ENCODE assay signal across 1 cellular context in the genomic region with DNA sequence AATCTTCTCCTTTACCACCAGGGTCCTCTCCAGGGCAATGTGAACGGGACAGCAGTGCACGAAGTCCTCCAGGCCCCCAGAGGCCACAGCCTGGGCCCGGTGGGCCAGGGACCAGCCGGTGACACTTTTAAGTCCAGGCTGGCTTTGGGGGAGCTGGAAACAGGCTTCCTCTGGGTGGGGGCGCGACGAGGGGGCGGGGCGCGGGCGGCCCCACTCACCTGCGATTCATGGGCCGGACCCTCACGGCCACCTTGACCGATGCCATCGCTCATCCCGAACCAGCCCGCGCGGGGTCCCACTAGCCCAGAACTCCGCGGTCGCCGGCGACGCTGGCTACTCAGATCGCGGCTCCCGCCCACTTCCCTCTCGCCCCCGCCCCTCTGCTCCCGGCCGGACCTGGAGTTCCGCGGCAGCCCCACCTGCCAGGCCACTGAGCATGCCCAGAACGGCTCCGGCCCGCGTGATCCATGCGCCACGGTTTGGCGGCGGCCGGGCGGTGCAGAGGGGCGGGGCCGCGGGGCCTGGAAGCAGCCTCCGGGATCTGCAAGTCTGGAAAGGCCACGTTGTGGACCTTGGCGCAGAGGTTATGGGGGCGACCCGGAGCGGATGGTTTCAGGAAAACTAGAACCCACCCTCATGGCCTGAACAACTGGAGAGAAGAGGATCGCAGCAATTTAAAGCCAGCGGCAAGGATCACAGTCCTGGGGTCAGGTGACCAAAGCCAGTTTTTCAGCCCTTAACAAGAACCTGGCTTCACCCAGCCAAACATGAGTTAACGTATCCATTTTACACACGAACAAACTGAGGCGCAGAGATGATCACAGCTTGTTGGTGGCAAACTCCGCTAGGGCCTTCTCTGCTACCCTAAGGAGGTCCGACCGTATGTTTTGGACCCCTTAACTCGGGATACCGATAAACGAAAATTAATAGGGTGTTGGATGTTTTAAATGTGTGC.
TF ChIP-seq lines count a peak whose summit lies in the region.

A gene with protein sequence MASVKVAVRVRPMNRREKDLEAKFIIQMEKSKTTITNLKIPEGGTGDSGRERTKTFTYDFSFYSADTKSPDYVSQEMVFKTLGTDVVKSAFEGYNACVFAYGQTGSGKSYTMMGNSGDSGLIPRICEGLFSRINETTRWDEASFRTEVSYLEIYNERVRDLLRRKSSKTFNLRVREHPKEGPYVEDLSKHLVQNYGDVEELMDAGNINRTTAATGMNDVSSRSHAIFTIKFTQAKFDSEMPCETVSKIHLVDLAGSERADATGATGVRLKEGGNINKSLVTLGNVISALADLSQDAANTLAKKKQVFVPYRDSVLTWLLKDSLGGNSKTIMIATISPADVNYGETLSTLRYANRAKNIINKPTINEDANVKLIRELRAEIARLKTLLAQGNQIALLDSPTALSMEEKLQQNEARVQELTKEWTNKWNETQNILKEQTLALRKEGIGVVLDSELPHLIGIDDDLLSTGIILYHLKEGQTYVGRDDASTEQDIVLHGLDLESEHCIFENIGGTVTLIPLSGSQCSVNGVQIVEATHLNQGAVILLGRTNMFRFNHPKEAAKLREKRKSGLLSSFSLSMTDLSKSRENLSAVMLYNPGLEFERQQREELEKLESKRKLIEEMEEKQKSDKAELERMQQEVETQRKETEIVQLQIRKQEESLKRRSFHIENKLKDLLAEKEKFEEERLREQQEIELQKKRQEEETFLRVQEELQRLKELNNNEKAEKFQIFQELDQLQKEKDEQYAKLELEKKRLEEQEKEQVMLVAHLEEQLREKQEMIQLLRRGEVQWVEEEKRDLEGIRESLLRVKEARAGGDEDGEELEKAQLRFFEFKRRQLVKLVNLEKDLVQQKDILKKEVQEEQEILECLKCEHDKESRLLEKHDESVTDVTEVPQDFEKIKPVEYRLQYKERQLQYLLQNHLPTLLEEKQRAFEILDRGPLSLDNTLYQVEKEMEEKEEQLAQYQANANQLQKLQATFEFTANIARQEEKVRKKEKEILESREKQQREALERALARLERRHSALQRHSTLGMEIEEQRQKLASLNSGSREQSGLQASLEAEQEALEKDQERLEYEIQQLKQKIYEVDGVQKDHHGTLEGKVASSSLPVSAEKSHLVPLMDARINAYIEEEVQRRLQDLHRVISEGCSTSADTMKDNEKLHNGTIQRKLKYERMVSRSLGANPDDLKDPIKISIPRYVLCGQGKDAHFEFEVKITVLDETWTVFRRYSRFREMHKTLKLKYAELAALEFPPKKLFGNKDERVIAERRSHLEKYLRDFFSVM (N-terminal part only) (minus strand): TSS at position 438 of the 955 bp plus-strand sequence. CDS start 173 bp downstream, at position 265.

TF ChIP-seq in HepG2, 621 proteins besides CTCF, POLR2A, EP300 and RAD21 (continued from another document and continues in another):
- TF ChIP-seq, protein P1, sequence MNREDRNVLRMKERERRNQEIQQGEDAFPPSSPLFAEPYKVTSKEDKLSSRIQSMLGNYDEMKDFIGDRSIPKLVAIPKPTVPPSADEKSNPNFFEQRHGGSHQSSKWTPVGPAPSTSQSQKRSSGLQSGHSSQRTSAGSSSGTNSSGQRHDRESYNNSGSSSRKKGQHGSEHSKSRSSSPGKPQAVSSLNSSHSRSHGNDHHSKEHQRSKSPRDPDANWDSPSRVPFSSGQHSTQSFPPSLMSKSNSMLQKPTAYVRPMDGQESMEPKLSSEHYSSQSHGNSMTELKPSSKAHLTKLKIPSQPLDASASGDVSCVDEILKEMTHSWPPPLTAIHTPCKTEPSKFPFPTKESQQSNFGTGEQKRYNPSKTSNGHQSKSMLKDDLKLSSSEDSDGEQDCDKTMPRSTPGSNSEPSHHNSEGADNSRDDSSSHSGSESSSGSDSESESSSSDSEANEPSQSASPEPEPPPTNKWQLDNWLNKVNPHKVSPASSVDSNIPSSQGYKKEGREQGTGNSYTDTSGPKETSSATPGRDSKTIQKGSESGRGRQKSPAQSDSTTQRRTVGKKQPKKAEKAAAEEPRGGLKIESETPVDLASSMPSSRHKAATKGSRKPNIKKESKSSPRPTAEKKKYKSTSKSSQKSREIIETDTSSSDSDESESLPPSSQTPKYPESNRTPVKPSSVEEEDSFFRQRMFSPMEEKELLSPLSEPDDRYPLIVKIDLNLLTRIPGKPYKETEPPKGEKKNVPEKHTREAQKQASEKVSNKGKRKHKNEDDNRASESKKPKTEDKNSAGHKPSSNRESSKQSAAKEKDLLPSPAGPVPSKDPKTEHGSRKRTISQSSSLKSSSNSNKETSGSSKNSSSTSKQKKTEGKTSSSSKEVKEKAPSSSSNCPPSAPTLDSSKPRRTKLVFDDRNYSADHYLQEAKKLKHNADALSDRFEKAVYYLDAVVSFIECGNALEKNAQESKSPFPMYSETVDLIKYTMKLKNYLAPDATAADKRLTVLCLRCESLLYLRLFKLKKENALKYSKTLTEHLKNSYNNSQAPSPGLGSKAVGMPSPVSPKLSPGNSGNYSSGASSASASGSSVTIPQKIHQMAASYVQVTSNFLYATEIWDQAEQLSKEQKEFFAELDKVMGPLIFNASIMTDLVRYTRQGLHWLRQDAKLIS (CRISPR knock-in tag; IDR thresholded peaks at IDR 0.05) = no peak
- peak; percentile 97; the same call in 1 of the 2 replicates for TF ChIP-seq KLF12 (CRISPR knock-in tag; IDR thresholded peaks at IDR 0.05; ENCODE audit: borderline replicate concordance)
- TF ChIP-seq, protein P2, sequence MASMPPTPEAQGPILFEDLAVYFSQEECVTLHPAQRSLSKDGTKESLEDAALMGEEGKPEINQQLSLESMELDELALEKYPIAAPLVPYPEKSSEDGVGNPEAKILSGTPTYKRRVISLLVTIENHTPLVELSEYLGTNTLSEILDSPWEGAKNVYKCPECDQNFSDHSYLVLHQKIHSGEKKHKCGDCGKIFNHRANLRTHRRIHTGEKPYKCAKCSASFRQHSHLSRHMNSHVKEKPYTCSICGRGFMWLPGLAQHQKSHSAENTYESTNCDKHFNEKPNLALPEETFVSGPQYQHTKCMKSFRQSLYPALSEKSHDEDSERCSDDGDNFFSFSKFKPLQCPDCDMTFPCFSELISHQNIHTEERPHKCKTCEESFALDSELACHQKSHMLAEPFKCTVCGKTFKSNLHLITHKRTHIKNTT (CRISPR knock-in tag; IDR thresholded peaks at IDR 0.05) = no peak
- peak; percentile 99 for TF ChIP-seq MIER3 (CRISPR knock-in tag; IDR thresholded peaks at IDR 0.05; ENCODE audit: borderline replicate concordance)
- peak; percentile 94; the same call in 1 of the 2 replicates for TF ChIP-seq DR1 (CRISPR knock-in tag; IDR thresholded peaks at IDR 0.05)
- peak; percentile 81 for TF ChIP-seq TBX2 (CRISPR knock-in tag; IDR thresholded peaks at IDR 0.05; ENCODE audit: borderline replicate concordance)
- no peak; the same call in none of the 2 replicates for TF ChIP-seq ZNF333 (CRISPR knock-in tag; IDR thresholded peaks at IDR 0.05; ENCODE audit: borderline replicate concordance)
- peak; percentile 96 for TF ChIP-seq HNRNPK (IDR thresholded peaks at IDR 0.05; ENCODE audit: low read depth, low read length, poor library complexity, severe bottlenecking)
- TF ChIP-seq RORA (CRISPR knock-in tag; IDR thresholded peaks at IDR 0.05) = no peak; the same call in 1 of the 2 replicates
- no peak; the same call in 1 of the 2 replicates for TF ChIP-seq ZNF230 (CRISPR knock-in tag; IDR thresholded peaks at IDR 0.05)
- no peak for TF ChIP-seq SMARCE1 (IDR thresholded peaks at IDR 0.05; ENCODE audit: borderline replicate concordance)
- TF ChIP-seq, protein P3, sequence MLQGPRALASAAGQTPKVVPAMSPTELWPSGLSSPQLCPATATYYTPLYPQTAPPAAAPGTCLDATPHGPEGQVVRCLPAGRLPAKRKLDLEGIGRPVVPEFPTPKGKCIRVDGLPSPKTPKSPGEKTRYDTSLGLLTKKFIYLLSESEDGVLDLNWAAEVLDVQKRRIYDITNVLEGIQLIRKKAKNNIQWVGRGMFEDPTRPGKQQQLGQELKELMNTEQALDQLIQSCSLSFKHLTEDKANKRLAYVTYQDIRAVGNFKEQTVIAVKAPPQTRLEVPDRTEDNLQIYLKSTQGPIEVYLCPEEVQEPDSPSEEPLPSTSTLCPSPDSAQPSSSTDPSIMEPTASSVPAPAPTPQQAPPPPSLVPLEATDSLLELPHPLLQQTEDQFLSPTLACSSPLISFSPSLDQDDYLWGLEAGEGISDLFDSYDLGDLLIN (CRISPR knock-in tag; IDR thresholded peaks at IDR 0.05; ENCODE audit: borderline replicate concordance) = no peak
- TF ChIP-seq NFIB (CRISPR knock-in tag; IDR thresholded peaks at IDR 0.05; ENCODE audit: borderline replicate concordance) = no peak
- peak; percentile 64; the same call in 1 of the 2 replicates for TF ChIP-seq SATB2 (CRISPR knock-in tag; IDR thresholded peaks at IDR 0.05)
- no peak for TF ChIP-seq POLR2AphosphoS2 (IDR thresholded peaks at IDR 0.05; ENCODE audit: low read depth, low read length)
- TF ChIP-seq ZEB1 (IDR thresholded peaks at IDR 0.05; ENCODE audit: insufficient replicate concordance, low read depth) = peak; percentile 71
- TF ChIP-seq ONECUT2 (CRISPR knock-in tag; IDR thresholded peaks at IDR 0.05) = no peak
- no peak; the same call in 1 of the 2 replicates for TF ChIP-seq ZNF546 (CRISPR knock-in tag; conservative IDR thresholded peaks at IDR 0.05)
- TF ChIP-seq, protein P4, sequence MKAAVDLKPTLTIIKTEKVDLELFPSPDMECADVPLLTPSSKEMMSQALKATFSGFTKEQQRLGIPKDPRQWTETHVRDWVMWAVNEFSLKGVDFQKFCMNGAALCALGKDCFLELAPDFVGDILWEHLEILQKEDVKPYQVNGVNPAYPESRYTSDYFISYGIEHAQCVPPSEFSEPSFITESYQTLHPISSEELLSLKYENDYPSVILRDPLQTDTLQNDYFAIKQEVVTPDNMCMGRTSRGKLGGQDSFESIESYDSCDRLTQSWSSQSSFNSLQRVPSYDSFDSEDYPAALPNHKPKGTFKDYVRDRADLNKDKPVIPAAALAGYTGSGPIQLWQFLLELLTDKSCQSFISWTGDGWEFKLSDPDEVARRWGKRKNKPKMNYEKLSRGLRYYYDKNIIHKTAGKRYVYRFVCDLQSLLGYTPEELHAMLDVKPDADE (CRISPR knock-in tag; IDR thresholded peaks at IDR 0.05) = peak; percentile 77; the same call in 1 of the 2 replicates
- TF ChIP-seq, protein P5, sequence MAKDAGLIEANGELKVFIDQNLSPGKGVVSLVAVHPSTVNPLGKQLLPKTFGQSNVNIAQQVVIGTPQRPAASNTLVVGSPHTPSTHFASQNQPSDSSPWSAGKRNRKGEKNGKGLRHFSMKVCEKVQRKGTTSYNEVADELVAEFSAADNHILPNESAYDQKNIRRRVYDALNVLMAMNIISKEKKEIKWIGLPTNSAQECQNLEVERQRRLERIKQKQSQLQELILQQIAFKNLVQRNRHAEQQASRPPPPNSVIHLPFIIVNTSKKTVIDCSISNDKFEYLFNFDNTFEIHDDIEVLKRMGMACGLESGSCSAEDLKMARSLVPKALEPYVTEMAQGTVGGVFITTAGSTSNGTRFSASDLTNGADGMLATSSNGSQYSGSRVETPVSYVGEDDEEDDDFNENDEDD (CRISPR knock-in tag; IDR thresholded peaks at IDR 0.05; ENCODE audit: borderline replicate concordance) = peak; percentile 86
- TF ChIP-seq, protein P6, sequence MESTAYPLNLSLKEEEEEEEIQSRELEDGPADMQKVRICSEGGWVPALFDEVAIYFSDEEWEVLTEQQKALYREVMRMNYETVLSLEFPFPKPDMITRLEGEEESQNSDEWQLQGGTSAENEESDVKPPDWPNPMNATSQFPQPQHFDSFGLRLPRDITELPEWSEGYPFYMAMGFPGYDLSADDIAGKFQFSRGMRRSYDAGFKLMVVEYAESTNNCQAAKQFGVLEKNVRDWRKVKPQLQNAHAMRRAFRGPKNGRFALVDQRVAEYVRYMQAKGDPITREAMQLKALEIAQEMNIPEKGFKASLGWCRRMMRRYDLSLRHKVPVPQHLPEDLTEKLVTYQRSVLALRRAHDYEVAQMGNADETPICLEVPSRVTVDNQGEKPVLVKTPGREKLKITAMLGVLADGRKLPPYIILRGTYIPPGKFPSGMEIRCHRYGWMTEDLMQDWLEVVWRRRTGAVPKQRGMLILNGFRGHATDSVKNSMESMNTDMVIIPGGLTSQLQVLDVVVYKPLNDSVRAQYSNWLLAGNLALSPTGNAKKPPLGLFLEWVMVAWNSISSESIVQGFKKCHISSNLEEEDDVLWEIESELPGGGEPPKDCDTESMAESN (CRISPR knock-in tag; conservative IDR thresholded peaks at IDR 0.05) = peak; percentile 99
- TF ChIP-seq, protein P7, sequence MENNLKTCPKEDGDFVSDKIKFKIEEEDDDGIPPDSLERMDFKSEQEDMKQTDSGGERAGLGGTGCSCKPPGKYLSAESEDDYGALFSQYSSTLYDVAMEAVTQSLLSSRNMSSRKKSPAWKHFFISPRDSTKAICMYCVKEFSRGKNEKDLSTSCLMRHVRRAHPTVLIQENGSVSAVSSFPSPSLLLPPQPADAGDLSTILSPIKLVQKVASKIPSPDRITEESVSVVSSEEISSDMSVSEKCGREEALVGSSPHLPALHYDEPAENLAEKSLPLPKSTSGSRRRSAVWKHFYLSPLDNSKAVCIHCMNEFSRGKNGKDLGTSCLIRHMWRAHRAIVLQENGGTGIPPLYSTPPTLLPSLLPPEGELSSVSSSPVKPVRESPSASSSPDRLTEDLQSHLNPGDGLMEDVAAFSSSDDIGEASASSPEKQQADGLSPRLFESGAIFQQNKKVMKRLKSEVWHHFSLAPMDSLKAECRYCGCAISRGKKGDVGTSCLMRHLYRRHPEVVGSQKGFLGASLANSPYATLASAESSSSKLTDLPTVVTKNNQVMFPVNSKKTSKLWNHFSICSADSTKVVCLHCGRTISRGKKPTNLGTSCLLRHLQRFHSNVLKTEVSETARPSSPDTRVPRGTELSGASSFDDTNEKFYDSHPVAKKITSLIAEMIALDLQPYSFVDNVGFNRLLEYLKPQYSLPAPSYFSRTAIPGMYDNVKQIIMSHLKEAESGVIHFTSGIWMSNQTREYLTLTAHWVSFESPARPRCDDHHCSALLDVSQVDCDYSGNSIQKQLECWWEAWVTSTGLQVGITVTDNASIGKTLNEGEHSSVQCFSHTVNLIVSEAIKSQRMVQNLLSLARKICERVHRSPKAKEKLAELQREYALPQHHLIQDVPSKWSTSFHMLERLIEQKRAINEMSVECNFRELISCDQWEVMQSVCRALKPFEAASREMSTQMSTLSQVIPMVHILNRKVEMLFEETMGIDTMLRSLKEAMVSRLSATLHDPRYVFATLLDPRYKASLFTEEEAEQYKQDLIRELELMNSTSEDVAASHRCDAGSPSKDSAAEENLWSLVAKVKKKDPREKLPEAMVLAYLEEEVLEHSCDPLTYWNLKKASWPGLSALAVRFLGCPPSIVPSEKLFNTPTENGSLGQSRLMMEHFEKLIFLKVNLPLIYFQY (CRISPR knock-in tag; IDR thresholded peaks at IDR 0.05; ENCODE audit: borderline replicate concordance) = peak; percentile 80
- TF ChIP-seq ZBTB7B (CRISPR knock-in tag; IDR thresholded peaks at IDR 0.05) = peak; percentile 97
- TF ChIP-seq ZNF264 (CRISPR knock-in tag; IDR thresholded peaks at IDR 0.05) = peak; percentile 83; the same call in 1 of the 2 replicates
- TF ChIP-seq KLF15 (CRISPR knock-in tag; IDR thresholded peaks at IDR 0.05; ENCODE audit: borderline replicate concordance) = peak; percentile 63; the same call in 1 of the 2 replicates
- peak; percentile 54 for TF ChIP-seq RBM22 (optimal IDR thresholded peaks at IDR 0.05; ENCODE audit: low read length)
- TF ChIP-seq ZNF121 (CRISPR knock-in tag; IDR thresholded peaks at IDR 0.05) = peak; percentile 89
- no peak for TF ChIP-seq SP140L (CRISPR knock-in tag; IDR thresholded peaks at IDR 0.05; ENCODE audit: borderline replicate concordance)
- TF ChIP-seq SUZ12 (IDR thresholded peaks at IDR 0.05; ENCODE audit: low read depth, low read length) = no peak
- TF ChIP-seq, protein P8, sequence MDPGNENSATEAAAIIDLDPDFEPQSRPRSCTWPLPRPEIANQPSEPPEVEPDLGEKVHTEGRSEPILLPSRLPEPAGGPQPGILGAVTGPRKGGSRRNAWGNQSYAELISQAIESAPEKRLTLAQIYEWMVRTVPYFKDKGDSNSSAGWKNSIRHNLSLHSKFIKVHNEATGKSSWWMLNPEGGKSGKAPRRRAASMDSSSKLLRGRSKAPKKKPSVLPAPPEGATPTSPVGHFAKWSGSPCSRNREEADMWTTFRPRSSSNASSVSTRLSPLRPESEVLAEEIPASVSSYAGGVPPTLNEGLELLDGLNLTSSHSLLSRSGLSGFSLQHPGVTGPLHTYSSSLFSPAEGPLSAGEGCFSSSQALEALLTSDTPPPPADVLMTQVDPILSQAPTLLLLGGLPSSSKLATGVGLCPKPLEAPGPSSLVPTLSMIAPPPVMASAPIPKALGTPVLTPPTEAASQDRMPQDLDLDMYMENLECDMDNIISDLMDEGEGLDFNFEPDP (CRISPR knock-in tag; conservative IDR thresholded peaks at IDR 0.05) = no peak
